Comparison of ENCODE assay signal across 1 cellular context in the genomic region with DNA sequence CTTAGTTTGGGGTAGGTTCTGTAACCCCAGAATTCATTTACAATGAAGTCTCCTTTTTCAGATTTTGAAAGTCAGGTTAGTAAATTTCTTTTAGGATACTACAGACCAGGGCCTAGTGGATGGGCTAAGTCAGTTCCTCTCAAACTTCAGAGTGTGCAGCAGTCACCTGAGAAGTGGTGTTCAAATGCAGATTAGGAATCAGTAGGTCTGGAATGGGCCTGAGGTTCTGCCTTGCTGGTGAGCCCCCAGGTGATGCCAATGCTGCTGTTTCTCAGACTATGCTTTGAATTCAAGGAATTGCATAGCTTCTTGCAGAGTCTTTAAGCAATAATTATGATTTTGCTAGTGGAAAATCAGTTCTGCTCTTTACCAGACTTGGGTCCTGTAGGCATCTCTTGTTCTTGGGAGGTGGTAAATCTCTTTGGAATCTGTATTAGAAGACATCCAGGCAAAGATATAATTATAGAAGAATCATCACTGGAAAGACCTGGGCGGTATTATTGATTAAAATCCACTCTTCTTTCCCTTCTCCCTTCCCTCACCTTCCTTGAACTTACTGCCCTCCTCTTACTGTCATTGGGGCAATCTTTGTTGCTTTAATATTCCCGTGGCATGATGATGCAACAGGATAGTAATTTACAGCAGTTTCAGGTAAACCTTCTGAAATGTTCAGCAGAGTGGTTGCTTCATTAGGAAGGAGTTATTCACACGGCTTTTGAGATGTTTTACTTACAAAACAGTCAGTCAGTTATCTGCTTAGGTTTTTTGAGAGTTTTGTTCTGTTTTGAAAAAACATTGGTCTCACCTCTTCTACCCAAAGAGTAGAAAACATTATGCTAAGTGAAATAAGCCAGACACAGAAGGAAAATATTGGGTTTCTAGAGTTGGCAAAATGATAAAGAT.
TF ChIP-seq lines count a peak whose summit lies in the region.

No MANE protein-coding gene starts in this region.

TF ChIP-seq in K562, 482 proteins besides CTCF, POLR2A, EP300 and RAD21 (continued from another document and continues in another):
- no peak for TF ChIP-seq SIN3A (IDR thresholded peaks at IDR 0.05; ENCODE audit: borderline replicate concordance in 2 of 2, control insufficient read depth in 1 of 2, low read depth in 2 of 2, low read length in 2 of 2)
- TF ChIP-seq, protein P1, sequence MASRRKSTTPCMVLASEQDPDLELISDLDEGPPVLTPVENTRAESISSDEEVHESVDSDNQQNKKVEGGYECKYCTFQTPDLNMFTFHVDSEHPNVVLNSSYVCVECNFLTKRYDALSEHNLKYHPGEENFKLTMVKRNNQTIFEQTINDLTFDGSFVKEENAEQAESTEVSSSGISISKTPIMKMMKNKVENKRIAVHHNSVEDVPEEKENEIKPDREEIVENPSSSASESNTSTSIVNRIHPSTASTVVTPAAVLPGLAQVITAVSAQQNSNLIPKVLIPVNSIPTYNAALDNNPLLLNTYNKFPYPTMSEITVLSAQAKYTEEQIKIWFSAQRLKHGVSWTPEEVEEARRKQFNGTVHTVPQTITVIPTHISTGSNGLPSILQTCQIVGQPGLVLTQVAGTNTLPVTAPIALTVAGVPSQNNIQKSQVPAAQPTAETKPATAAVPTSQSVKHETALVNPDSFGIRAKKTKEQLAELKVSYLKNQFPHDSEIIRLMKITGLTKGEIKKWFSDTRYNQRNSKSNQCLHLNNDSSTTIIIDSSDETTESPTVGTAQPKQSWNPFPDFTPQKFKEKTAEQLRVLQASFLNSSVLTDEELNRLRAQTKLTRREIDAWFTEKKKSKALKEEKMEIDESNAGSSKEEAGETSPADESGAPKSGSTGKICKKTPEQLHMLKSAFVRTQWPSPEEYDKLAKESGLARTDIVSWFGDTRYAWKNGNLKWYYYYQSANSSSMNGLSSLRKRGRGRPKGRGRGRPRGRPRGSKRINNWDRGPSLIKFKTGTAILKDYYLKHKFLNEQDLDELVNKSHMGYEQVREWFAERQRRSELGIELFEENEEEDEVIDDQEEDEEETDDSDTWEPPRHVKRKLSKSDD (conservative IDR thresholded peaks at IDR 0.05; ENCODE audit: low read length), result no peak
- no peak for TF ChIP-seq ESRRA (IDR thresholded peaks at IDR 0.05; ENCODE audit: borderline replicate concordance, low read depth)
- TF ChIP-seq, protein P2, sequence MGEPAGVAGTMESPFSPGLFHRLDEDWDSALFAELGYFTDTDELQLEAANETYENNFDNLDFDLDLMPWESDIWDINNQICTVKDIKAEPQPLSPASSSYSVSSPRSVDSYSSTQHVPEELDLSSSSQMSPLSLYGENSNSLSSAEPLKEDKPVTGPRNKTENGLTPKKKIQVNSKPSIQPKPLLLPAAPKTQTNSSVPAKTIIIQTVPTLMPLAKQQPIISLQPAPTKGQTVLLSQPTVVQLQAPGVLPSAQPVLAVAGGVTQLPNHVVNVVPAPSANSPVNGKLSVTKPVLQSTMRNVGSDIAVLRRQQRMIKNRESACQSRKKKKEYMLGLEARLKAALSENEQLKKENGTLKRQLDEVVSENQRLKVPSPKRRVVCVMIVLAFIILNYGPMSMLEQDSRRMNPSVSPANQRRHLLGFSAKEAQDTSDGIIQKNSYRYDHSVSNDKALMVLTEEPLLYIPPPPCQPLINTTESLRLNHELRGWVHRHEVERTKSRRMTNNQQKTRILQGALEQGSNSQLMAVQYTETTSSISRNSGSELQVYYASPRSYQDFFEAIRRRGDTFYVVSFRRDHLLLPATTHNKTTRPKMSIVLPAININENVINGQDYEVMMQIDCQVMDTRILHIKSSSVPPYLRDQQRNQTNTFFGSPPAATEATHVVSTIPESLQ (CRISPR knock-in tag; IDR thresholded peaks at IDR 0.05), result no peak
- TF ChIP-seq ZNF175 (CRISPR knock-in tag; IDR thresholded peaks at IDR 0.05; ENCODE audit: low read depth), result 0 out of 2 replicates have a peak, but pooled peaks have one; percentile 69
- TF ChIP-seq SAFB (IDR thresholded peaks at IDR 0.05; ENCODE audit: borderline replicate concordance, low read depth, low read length), result no peak
- TF ChIP-seq ZNF140 (CRISPR knock-in tag; IDR thresholded peaks at IDR 0.05), result no peak
- TF ChIP-seq, protein P3, sequence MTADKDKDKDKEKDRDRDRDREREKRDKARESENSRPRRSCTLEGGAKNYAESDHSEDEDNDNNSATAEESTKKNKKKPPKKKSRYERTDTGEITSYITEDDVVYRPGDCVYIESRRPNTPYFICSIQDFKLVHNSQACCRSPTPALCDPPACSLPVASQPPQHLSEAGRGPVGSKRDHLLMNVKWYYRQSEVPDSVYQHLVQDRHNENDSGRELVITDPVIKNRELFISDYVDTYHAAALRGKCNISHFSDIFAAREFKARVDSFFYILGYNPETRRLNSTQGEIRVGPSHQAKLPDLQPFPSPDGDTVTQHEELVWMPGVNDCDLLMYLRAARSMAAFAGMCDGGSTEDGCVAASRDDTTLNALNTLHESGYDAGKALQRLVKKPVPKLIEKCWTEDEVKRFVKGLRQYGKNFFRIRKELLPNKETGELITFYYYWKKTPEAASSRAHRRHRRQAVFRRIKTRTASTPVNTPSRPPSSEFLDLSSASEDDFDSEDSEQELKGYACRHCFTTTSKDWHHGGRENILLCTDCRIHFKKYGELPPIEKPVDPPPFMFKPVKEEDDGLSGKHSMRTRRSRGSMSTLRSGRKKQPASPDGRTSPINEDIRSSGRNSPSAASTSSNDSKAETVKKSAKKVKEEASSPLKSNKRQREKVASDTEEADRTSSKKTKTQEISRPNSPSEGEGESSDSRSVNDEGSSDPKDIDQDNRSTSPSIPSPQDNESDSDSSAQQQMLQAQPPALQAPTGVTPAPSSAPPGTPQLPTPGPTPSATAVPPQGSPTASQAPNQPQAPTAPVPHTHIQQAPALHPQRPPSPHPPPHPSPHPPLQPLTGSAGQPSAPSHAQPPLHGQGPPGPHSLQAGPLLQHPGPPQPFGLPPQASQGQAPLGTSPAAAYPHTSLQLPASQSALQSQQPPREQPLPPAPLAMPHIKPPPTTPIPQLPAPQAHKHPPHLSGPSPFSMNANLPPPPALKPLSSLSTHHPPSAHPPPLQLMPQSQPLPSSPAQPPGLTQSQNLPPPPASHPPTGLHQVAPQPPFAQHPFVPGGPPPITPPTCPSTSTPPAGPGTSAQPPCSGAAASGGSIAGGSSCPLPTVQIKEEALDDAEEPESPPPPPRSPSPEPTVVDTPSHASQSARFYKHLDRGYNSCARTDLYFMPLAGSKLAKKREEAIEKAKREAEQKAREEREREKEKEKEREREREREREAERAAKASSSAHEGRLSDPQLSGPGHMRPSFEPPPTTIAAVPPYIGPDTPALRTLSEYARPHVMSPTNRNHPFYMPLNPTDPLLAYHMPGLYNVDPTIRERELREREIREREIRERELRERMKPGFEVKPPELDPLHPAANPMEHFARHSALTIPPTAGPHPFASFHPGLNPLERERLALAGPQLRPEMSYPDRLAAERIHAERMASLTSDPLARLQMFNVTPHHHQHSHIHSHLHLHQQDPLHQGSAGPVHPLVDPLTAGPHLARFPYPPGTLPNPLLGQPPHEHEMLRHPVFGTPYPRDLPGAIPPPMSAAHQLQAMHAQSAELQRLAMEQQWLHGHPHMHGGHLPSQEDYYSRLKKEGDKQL (CRISPR knock-in tag; IDR thresholded peaks at IDR 0.05; ENCODE audit: borderline replicate concordance), result no peak
- no peak for TF ChIP-seq ZNF324 (CRISPR knock-in tag; IDR thresholded peaks at IDR 0.05)
- no peak for TF ChIP-seq ETS2 (tag; IDR thresholded peaks at IDR 0.05; ENCODE audit: borderline replicate concordance, poor library complexity, severe bottlenecking)
- no peak for TF ChIP-seq ZNF583 (CRISPR knock-in tag; IDR thresholded peaks at IDR 0.05)
- TF ChIP-seq ZNF3 (CRISPR knock-in tag; IDR thresholded peaks at IDR 0.05), result 0 out of 2 replicates have a peak, but pooled peaks have one; percentile 15
- TF ChIP-seq, protein P4, sequence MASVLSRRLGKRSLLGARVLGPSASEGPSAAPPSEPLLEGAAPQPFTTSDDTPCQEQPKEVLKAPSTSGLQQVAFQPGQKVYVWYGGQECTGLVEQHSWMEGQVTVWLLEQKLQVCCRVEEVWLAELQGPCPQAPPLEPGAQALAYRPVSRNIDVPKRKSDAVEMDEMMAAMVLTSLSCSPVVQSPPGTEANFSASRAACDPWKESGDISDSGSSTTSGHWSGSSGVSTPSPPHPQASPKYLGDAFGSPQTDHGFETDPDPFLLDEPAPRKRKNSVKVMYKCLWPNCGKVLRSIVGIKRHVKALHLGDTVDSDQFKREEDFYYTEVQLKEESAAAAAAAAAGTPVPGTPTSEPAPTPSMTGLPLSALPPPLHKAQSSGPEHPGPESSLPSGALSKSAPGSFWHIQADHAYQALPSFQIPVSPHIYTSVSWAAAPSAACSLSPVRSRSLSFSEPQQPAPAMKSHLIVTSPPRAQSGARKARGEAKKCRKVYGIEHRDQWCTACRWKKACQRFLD (CRISPR knock-in tag; IDR thresholded peaks at IDR 0.05), result peak; percentile 39; the same call in 1 of the 2 replicates
- no peak for TF ChIP-seq POU5F1 (IDR thresholded peaks at IDR 0.05; ENCODE audit: borderline replicate concordance, low read depth, low read length, partially characterized antibody)
- no peak for TF ChIP-seq SIRT6 (IDR thresholded peaks at IDR 0.05; ENCODE audit: low read depth, low read length)
- no peak for TF ChIP-seq SMARCE1 (IDR thresholded peaks at IDR 0.05)
- TF ChIP-seq, protein P5, sequence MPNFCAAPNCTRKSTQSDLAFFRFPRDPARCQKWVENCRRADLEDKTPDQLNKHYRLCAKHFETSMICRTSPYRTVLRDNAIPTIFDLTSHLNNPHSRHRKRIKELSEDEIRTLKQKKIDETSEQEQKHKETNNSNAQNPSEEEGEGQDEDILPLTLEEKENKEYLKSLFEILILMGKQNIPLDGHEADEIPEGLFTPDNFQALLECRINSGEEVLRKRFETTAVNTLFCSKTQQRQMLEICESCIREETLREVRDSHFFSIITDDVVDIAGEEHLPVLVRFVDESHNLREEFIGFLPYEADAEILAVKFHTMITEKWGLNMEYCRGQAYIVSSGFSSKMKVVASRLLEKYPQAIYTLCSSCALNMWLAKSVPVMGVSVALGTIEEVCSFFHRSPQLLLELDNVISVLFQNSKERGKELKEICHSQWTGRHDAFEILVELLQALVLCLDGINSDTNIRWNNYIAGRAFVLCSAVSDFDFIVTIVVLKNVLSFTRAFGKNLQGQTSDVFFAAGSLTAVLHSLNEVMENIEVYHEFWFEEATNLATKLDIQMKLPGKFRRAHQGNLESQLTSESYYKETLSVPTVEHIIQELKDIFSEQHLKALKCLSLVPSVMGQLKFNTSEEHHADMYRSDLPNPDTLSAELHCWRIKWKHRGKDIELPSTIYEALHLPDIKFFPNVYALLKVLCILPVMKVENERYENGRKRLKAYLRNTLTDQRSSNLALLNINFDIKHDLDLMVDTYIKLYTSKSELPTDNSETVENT (CRISPR knock-in tag; IDR thresholded peaks at IDR 0.05), result no peak
- no peak for TF ChIP-seq SRSF7 (optimal IDR thresholded peaks at IDR 0.05; ENCODE audit: low read depth, low read length)
- no peak for TF ChIP-seq C11orf30 (IDR thresholded peaks at IDR 0.05; ENCODE audit: low read depth)
- TF ChIP-seq STAT5B (CRISPR knock-in tag; IDR thresholded peaks at IDR 0.05), result no peak
- no peak for TF ChIP-seq FIP1L1 (IDR thresholded peaks at IDR 0.05; ENCODE audit: low read depth, low read length, poor library complexity, severe bottlenecking)
- TF ChIP-seq ZNF124 (CRISPR knock-in tag; IDR thresholded peaks at IDR 0.05), result no peak
- no peak for TF ChIP-seq GTF2A2 (tag; IDR thresholded peaks at IDR 0.05)
- no peak for TF ChIP-seq ARID2 (IDR thresholded peaks at IDR 0.05)
- TF ChIP-seq CHD2 (IDR thresholded peaks at IDR 0.05; ENCODE audit: low read depth, low read length), result no peak
- TF ChIP-seq ZNF77 (CRISPR knock-in tag; IDR thresholded peaks at IDR 0.05), result no peak
- no peak for TF ChIP-seq ZNF146 (CRISPR knock-in tag; IDR thresholded peaks at IDR 0.05; ENCODE audit: unreplicated experiment)
- TF ChIP-seq ZNF785 (CRISPR knock-in tag; IDR thresholded peaks at IDR 0.05), result no peak
- no peak for TF ChIP-seq ZNF384 (IDR thresholded peaks at IDR 0.05; ENCODE audit: low read depth, low read length)
- TF ChIP-seq, protein P6, sequence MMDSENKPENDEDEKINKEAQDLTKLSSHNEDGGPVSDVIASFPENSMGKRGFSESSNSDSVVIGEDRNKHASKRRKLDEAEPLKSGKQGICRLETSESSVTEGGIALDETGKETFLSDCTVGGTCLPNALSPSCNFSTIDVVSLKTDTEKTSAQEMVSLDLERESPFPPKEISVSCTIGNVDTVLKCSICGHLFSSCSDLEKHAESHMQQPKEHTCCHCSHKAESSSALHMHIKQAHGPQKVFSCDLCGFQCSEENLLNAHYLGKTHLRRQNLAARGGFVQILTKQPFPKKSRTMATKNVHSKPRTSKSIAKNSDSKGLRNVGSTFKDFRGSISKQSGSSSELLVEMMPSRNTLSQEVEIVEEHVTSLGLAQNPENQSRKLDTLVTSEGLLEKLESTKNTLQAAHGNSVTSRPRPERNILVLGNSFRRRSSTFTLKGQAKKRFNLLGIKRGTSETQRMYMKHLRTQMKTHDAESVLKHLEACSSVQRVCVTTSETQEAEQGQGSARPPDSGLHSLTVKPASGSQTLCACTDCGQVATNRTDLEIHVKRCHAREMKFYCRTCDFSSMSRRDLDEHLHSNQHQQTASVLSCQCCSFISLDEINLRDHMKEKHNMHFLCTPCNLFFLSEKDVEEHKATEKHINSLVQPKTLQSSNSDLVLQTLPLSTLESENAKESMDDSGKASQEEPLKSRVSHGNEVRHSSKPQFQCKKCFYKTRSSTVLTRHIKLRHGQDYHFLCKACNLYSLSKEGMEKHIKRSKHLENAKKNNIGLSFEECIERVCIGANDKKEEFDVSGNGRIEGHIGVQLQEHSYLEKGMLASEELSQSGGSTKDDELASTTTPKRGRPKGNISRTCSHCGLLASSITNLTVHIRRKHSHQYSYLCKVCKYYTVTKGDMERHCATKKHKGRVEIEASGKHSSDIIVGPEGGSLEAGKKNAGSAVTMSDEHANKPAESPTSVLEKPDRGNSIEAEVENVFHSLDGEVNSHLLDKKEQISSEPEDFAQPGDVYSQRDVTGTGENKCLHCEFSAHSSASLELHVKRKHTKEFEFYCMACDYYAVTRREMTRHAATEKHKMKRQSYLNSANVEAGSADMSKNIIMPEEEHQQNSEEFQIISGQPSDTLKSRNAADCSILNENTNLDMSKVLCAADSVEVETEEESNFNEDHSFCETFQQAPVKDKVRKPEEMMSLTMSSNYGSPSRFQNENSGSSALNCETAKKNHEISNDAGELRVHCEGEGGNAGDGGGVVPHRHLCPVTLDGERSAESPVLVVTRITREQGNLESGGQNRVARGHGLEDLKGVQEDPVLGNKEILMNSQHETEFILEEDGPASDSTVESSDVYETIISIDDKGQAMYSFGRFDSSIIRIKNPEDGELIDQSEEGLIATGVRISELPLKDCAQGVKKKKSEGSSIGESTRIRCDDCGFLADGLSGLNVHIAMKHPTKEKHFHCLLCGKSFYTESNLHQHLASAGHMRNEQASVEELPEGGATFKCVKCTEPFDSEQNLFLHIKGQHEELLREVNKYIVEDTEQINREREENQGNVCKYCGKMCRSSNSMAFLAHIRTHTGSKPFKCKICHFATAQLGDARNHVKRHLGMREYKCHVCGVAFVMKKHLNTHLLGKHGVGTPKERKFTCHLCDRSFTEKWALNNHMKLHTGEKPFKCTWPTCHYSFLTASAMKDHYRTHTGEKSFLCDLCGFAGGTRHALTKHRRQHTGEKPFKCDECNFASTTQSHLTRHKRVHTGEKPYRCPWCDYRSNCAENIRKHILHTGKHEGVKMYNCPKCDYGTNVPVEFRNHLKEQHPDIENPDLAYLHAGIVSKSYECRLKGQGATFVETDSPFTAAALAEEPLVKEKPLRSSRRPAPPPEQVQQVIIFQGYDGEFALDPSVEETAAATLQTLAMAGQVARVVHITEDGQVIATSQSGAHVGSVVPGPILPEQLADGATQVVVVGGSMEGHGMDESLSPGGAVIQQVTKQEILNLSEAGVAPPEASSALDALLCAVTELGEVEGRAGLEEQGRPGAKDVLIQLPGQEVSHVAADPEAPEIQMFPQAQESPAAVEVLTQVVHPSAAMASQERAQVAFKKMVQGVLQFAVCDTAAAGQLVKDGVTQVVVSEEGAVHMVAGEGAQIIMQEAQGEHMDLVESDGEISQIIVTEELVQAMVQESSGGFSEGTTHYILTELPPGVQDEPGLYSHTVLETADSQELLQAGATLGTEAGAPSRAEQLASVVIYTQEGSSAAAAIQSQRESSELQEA (IDR thresholded peaks at IDR 0.05; ENCODE audit: low read depth), result no peak
- no peak for TF ChIP-seq GABPB2 (CRISPR knock-in tag; conservative IDR thresholded peaks at IDR 0.05)
- no peak for TF ChIP-seq PURB (CRISPR knock-in tag; IDR thresholded peaks at IDR 0.05; ENCODE audit: low read depth)
